In genomic region chr15:52790166-52790708, GRCh38 we compare ENCODE assay signal across 8 cellular contexts. TPM values are rescaled to one million over a fixed set of nuclear protein-coding genes. Genes with fewer than 3 reads are reported as not detected.
DNase-seq lines count a peak whose midpoint lies in the region; ATAC-seq, FAIRE-seq and TF ChIP-seq lines count a peak whose summit lies in the region.

Gene ONECUT1, minus strand, starts transcription at chr15:52790336. Its CDS starts 452 bp downstream, at chr15:52789884.

- peak within 1 kb of the TSS; percentile 62 for H3K4me2 ChIP-seq in neural cell (ENCODE audit: low read length)

- no peak for TF ChIP-seq RAD21 in neural cell (conservative IDR thresholded peaks at IDR 0.05)

- H3K4me1 Mint-ChIP-seq in activated CD8-positive, alpha-beta memory T cell treated with anti-CD3 and anti-CD28 coated beads, Interleukin-2, amount 10 ng/mL, durations not matched to agents 7 days and 5 days = peaks cover 10% of the 10 kb centered on the region

- TF ChIP-seq EP300 in neural cell (conservative IDR thresholded peaks at IDR 0.05; ENCODE audit: poor library complexity, severe bottlenecking) = no peak

- H3K27ac ChIP-seq in neural cell (ENCODE audit: low read length) = peak within 1 kb of the TSS; percentile 37

- no peaks in the 10 kb centered on the region for H4K20me1 ChIP-seq in neural cell (ENCODE audit: insufficient read depth)

- CTCF ChIA-PET in activated CD8-positive, alpha-beta memory T cell treated with anti-CD3 and anti-CD28 coated beads, Interleukin-2, amount 10 ng/mL, durations not matched to agents 7 days and 5 days (lab: Charles Lee) = no interaction called here

- H3K9me2 ChIP-seq in neural cell (ENCODE audit: insufficient read depth, low read length) = no peaks in the 10 kb centered on the region

- ATAC-seq in GM18519 (IDR thresholded peaks at IDR 0.05; ENCODE audit: low FRiP score, unreplicated experiment) (peak; percentile 80), HG03039 (IDR thresholded peaks at IDR 0.05; ENCODE audit: unreplicated experiment) (peak; percentile 60)
- peak; percentile 59 for ATAC-seq in activated CD8-positive, alpha-beta memory T cell treated with anti-CD3 and anti-CD28 coated beads, Interleukin-2, amount 10 ng/mL, durations not matched to agents 7 days and 5 days

- H3K9me3 Mint-ChIP-seq in activated CD8-positive, alpha-beta memory T cell treated with anti-CD3 and anti-CD28 coated beads, Interleukin-2, amount 10 ng/mL, durations not matched to agents 7 days and 5 days (ENCODE audit: low read depth) = no peaks in the 10 kb centered on the region

- no peak within 1 kb of the TSS for H3K27ac Mint-ChIP-seq in activated CD8-positive, alpha-beta memory T cell treated with anti-CD3 and anti-CD28 coated beads, Interleukin-2, amount 10 ng/mL, durations not matched to agents 7 days and 5 days

- no peaks in the 10 kb centered on the region for H3K36me3 ChIP-seq in neural cell (ENCODE audit: insufficient read depth, low read length)

- H3K4me3 ChIP-seq in AG10803 (ENCODE audit: low read length) (peak within 1 kb of the TSS; percentile 55), neural cell (ENCODE audit: low read length) (peak within 1 kb of the TSS; percentile 77)

- peak within 1 kb of the TSS; percentile 53 for H3K4me3 Mint-ChIP-seq in activated CD8-positive, alpha-beta memory T cell treated with anti-CD3 and anti-CD28 coated beads, Interleukin-2, amount 10 ng/mL, durations not matched to agents 7 days and 5 days

- H3K79me2 ChIP-seq in neural cell (replicated peaks; ENCODE audit: insufficient read depth, low read length) = no peaks in the 10 kb centered on the region

- H2AFZ ChIP-seq in neural cell (ENCODE audit: low read depth, low read length) = peak within 1 kb of the TSS; percentile 45

- no peaks in the 10 kb centered on the region for H3K36me3 Mint-ChIP-seq in activated CD8-positive, alpha-beta memory T cell treated with anti-CD3 and anti-CD28 coated beads, Interleukin-2, amount 10 ng/mL, durations not matched to agents 7 days and 5 days

- peaks cover 99% of the 10 kb centered on the region for H3K27me3 ChIP-seq in neural cell (ENCODE audit: insufficient read depth, low read depth, low read length)

- H3K27me3 Mint-ChIP-seq in activated CD8-positive, alpha-beta memory T cell treated with anti-CD3 and anti-CD28 coated beads, Interleukin-2, amount 10 ng/mL, durations not matched to agents 7 days and 5 days = peaks cover 91% of the 10 kb centered on the region

- H3K9ac ChIP-seq in neural cell (ENCODE audit: low read length) = peak within 1 kb of the TSS; percentile 58

- DNase-seq in AG10803 (ENCODE audit: low read depth) (peak; percentile 26), NCI-H446 (lab: John Stamatoyannopoulos, UW) (peak; percentile 14 to 72), fibroblast of peridontal ligament (ENCODE audit: extremely low read depth) (peak; percentile 11), urothelium cell line (ENCODE audit: low spot score) (peak; percentile 71)
- no peak for DNase-seq in activated CD8-positive, alpha-beta memory T cell treated with anti-CD3 and anti-CD28 coated beads, Interleukin-2, amount 10 ng/mL, durations not matched to agents 7 days and 5 days

- no peaks in the 10 kb centered on the region for H3F3A ChIP-seq in neural cell (ENCODE audit: insufficient read depth, low read length, poor library complexity, severe bottlenecking)

- no peak for TF ChIP-seq CTCF in AG10803 (conservative IDR thresholded peaks at IDR 0.05; ENCODE audit: low read length)
- TF ChIP-seq CTCF in neural cell (IDR thresholded peaks at IDR 0.05; ENCODE audit: poor library complexity, severe bottlenecking) = no peak

- no peak for FAIRE-seq in urothelium cell line (lab: Jason Lieb, UNC)

- H3K9me3 ChIP-seq in neural cell (ENCODE audit: low read length) = no peaks in the 10 kb centered on the region

TF ChIP-seq in neural cell, 6 proteins besides CTCF, POLR2A, EP300 and RAD21:
- TF ChIP-seq EZH2 (IDR thresholded peaks at IDR 0.05; ENCODE audit: borderline replicate concordance, insufficient read depth, low read length, poor library complexity, severe bottlenecking) (no peak), SMC3 (conservative IDR thresholded peaks at IDR 0.05; ENCODE audit: poor library complexity) (peak; percentile 17), REST (IDR thresholded peaks at IDR 0.05; ENCODE audit: borderline replicate concordance) (no peak), POLR2AphosphoS5 (IDR thresholded peaks at IDR 0.05) (peak; percentile 38), MXI1 (conservative IDR thresholded peaks at IDR 0.05; ENCODE audit: poor library complexity, severe bottlenecking) (no peak)

RNA-seq across cellular contexts. Expression of gene ONECUT1, which starts in this region (rescaled TPM):
- total RNA-seq in activated CD8-positive, alpha-beta memory T cell treated with anti-CD3 and anti-CD28 coated beads, Interleukin-2, amount 10 ng/mL, durations not matched to agents 7 days and 5 days = not detected
- polyA plus RNA-seq in neural cell = 1.2 and 3.4 TPM in 2 replicates
- 6.8 and 25.6 TPM in 2 replicates for polyA minus RNA-seq in neural cell

Comparison
In these comparisons a context has a peak if more than half of its experiments do, and no peak if none do; other contexts are left out.
1. Peak in ATAC-seq in activated CD8-positive, alpha-beta memory T cell treated with anti-CD3 and anti-CD28 coated beads, Interleukin-2, amount 10 ng/mL, durations not matched to agents 7 days and 5 days; RNA of the gene not detected or under 1 TPM.